Comparison of ENCODE assay signal across 17 cellular contexts in genomic region chr2:28633204-28633603, GRCh38.
DNase-seq lines count a peak whose midpoint lies in the region; ATAC-seq, FAIRE-seq and TF ChIP-seq lines count a peak whose summit lies in the region.
"Had no signal": no experiment of that assay in that cellular context is flagged by ENCODE, and none has a peak within 500 bp of the region (broad histone marks: within the 10 kb centered on the region; RNA-seq: fewer than 3 reads in every experiment).

No MANE protein-coding gene starts in this region.

- peaks cover 25% of the 10 kb centered on the region for H3K4me1 ChIP-seq in right cardiac atrium (ENCODE audit: control insufficient read depth, insufficient read depth, low read length)
- H3K4me1 ChIP-seq in left ventricle myocardium inferior = peaks cover 50% of the 10 kb centered on the region
- peaks cover 0 to 10% (median 3%) of the 10 kb centered on the region in 3 donors for H3K4me1 ChIP-seq in pancreas
- peaks cover 20% of the 10 kb centered on the region in 2 donors for H3K4me1 ChIP-seq in uterus
- H3K4me1 ChIP-seq in HepG2 (ENCODE audit: insufficient read depth, low read length) = peaks cover 20% of the 10 kb centered on the region; the same call in 1 of the 2 replicates

- ATAC-seq in right cardiac atrium (no peak), pancreas (peak; percentile 24 to 72 (median 42)), HepG2 (no peak), GM21381 (IDR thresholded peaks at IDR 0.05; ENCODE audit: unreplicated experiment) (no peak)
- ATAC-seq: activated T-helper 17 cell treated with anti-CD3 and anti-CD28 coated beads, Interleukin-2, amount 50 U/mL, for 72 hours; naive thymus-derived CD4-positive, alpha-beta T cell had no signal

- CTCF ChIA-PET in HepG2 (lab: Yijun Ruan, JAX; ENCODE audit: low intra/inter-chr PET ratio, low total read pairs) = no interaction called here

- no peaks in the 10 kb centered on the region for H3K27me3 ChIP-seq in right cardiac atrium (ENCODE audit: control insufficient read depth, insufficient read depth)
- H3K27me3 ChIP-seq in left ventricle myocardium inferior (ENCODE audit: low read depth) = no peaks in the 10 kb centered on the region
- no peaks in the 10 kb centered on the region for H3K27me3 ChIP-seq in pancreas
- H3K27me3 ChIP-seq in uterus = no peaks in the 10 kb centered on the region
- H3K27me3 ChIP-seq in HepG2 (ENCODE audit: control insufficient read depth in 1 of 2, insufficient read depth in 2 of 2, low read length in 2 of 2) = peaks cover 0 to 39% of the 10 kb centered on the region in 2 experiments; a peak in 2 of 5 replicates

- H3K36me3 ChIP-seq in left ventricle myocardium inferior (no peaks in the 10 kb centered on the region), pancreas (no peaks in the 10 kb centered on the region), uterus (no peaks in the 10 kb centered on the region), HepG2 (replicated peaks in 1 of 2; ENCODE audit: control insufficient read depth in 1 of 2, insufficient read depth in 2 of 2, low read length in 2 of 2) (no peaks in the 10 kb centered on the region)

- WGBS in right cardiac atrium = 91% methylated on average over 7 of the region's 7 CpGs
- WGBS in pancreas, 2 donors = 42 to 45% methylated on average over 7 of the region's 7 CpGs
- WGBS in HepG2 (ENCODE audit: low lambda C conversion rate) = 45% methylated on average over 7 of the region's 7 CpGs

- POLR2A ChIA-PET in HepG2 (lab: Yijun Ruan, JAX) = no interaction called here

- DNase-seq in right cardiac atrium (no peak), left ventricle myocardium inferior (no peak), pancreas (no peak), uterus (no peak), activated gamma-delta T cell (lab: John Stamatoyannopoulos, UW) (no peak), HepG2 (ENCODE audit: low spot score) (no peak)
- DNase-seq: CD4-positive, alpha-beta memory T cell; central memory CD4-positive, alpha-beta T cell; naive thymus-derived CD4-positive, alpha-beta T cell; NCI-H1694 treated with DMSO at 0.1 percent for 48 hours; NCI-H345; SIG-M5; stimulated activated naive CD4-positive, alpha-beta T cell; T-helper 2 cell had no signal

- FAIRE-seq in pancreas (lab: Jason Lieb, UNC) = no peak
- no peak for FAIRE-seq in HepG2 (lab: Jason Lieb, UNC)

- no peak for TF ChIP-seq RAD21 in HepG2 (CRISPR knock-in tag; IDR thresholded peaks at IDR 0.05)

- in situ Hi-C loops in HepG2 (cut with HindIII; ENCODE audit: extremely low pct_ligation_motif_present, low pct_unique_long_range_greater_than_20kb) = no loop called here

- no peak for TF ChIP-seq POLR2A in uterus (IDR thresholded peaks at IDR 0.05)
- no peak for TF ChIP-seq POLR2A in HepG2 (IDR thresholded peaks at IDR 0.05; ENCODE audit: insufficient read depth in 1 of 2, low read depth in 2 of 2, low read length in 2 of 2)

- H3K4me2 ChIP-seq in HepG2 (ENCODE audit: low read depth, low read length) = no peak overlapping the region

- no peak for TF ChIP-seq CTCF in left ventricle myocardium inferior (IDR thresholded peaks at IDR 0.05; ENCODE audit: borderline replicate concordance)
- no peak for TF ChIP-seq CTCF in pancreas (IDR thresholded peaks at IDR 0.05)
- no peak for TF ChIP-seq CTCF in uterus (IDR thresholded peaks at IDR 0.05)
- no peak for TF ChIP-seq CTCF in HepG2 (CRISPR knock-in tag; IDR thresholded peaks at IDR 0.05)

- TF ChIP-seq EP300 in HepG2 (IDR thresholded peaks at IDR 0.05; ENCODE audit: low read depth in 2 of 2, low read length in 2 of 2) (no peak), HepG2 (CRISPR knock-in tag; IDR thresholded peaks at IDR 0.05; ENCODE audit: borderline replicate concordance) (no peak)

- no TSS peak for BruUV-seq in HepG2 (replicated peaks; lab: Mats Ljungman, UMichigan)

- H3K4me3 ChIP-seq in right cardiac atrium (ENCODE audit: low read length) (no peak overlapping the region), left ventricle myocardium inferior (no peak overlapping the region), pancreas (no peak overlapping the region), uterus (no peak overlapping the region), HepG2 (replicated peaks in 1 of 3; ENCODE audit: insufficient read depth in 1 of 3, low read depth in 2 of 3, low read length in 3 of 3) (no peak overlapping the region)

- no peak overlapping the region for H2AFZ ChIP-seq in HepG2 (ENCODE audit: low read length)

- no peak overlapping the region for H3K9ac ChIP-seq in HepG2 (ENCODE audit: insufficient read depth, low read depth, low read length)

- no peaks in the 10 kb centered on the region for H4K20me1 ChIP-seq in HepG2 (ENCODE audit: insufficient read depth, low read length)

- H3K9me3 ChIP-seq in right cardiac atrium (ENCODE audit: control insufficient read depth, low read length) (no peaks in the 10 kb centered on the region), left ventricle myocardium inferior (replicated peaks) (no peaks in the 10 kb centered on the region), pancreas (no peaks in the 10 kb centered on the region), uterus (no peaks in the 10 kb centered on the region), HepG2 (ENCODE audit: low read length) (no peaks in the 10 kb centered on the region)

- H3K79me2 ChIP-seq in HepG2 (ENCODE audit: insufficient read depth, low read length) = no peaks in the 10 kb centered on the region

- peak overlapping the region; percentile 70 for H3K27ac ChIP-seq in right cardiac atrium (ENCODE audit: low read length)
- no peak overlapping the region for H3K27ac ChIP-seq in left ventricle myocardium inferior (replicated peaks)
- peak overlapping the region; percentile 47 for H3K27ac ChIP-seq in cingulate gyrus (ENCODE audit: low read depth, low read length)
- peak overlapping the region in 1 of 4 donors; percentile 69 for H3K27ac ChIP-seq in pancreas
- peak overlapping the region; percentile 90 to 98 for H3K27ac ChIP-seq in uterus
- no peak overlapping the region for H3K27ac ChIP-seq in HepG2 (ENCODE audit: extremely low read length, insufficient read depth, low read length)

- intact Hi-C loops in right cardiac atrium (cut with DNase I) (no loop called here), left ventricle myocardium inferior (cut with micrococcal nuclease) (no loop called here), pancreas (cut with DNase I) (no loop called here), uterus (cut with DNase I; ENCODE audit: low total_unique reads) (no loop called here), HepG2 (cut with micrococcal nuclease; ENCODE audit: unreplicated experiment) (no loop called here)

TF ChIP-seq in HepG2, 621 proteins besides CTCF, POLR2A, EP300 and RAD21:
- 0 out of 4 replicates have a peak, but pooled peaks of 1 of the 2 experiments have one; percentile 21 for TF ChIP-seq ATF4 (CRISPR knock-in tag; IDR thresholded peaks at IDR 0.05)
- TF ChIP-seq MIER2 (CRISPR knock-in tag; IDR thresholded peaks at IDR 0.05) = no peak
TF ChIP-seq in HepG2: peak in this region for 1.

Comparison
In these comparisons a context has a peak if more than half of its experiments do, and no peak if none do; other contexts are left out.
1. H3K27ac ChIP-seq: peak in right cardiac atrium (single experiment), cingulate gyrus (single experiment) and uterus (2 of 2); none in left ventricle myocardium inferior (single experiment) and HepG2 (single experiment).
2. ATAC-seq: peak in pancreas (4 of 4); none in right cardiac atrium (0 of 2), HepG2 (single experiment) and GM21381 (single experiment).